In genomic region chr3:142863010-142863787, GRCh38 we compare ENCODE assay signal across 12 cellular contexts. TPM values are rescaled to one million over a fixed set of nuclear protein-coding genes. Genes with fewer than 3 reads are reported as not detected.
DNase-seq lines count a peak whose midpoint lies in the region; ATAC-seq and TF ChIP-seq lines count a peak whose summit lies in the region.
"Had no signal": no experiment of that assay in that cellular context is flagged by ENCODE, and none has a peak within 500 bp of the region (broad histone marks: within the 10 kb centered on the region; RNA-seq: fewer than 3 reads in every experiment).

No MANE protein-coding gene starts in this region.

- peak; percentile 13 for DNase-seq in stimulated activated CD4-positive, alpha-beta T cell treated with anti-CD3 and anti-CD28 coated beads, Interleukin-1b, Interleukin-23, amount 100 ng/mL, for 48 hours
- no peak for DNase-seq in stimulated activated CD4-positive, alpha-beta T cell treated with anti-CD3 and anti-CD28 coated beads, Interleukin-4, amount 100 ng/mL, for 4 hours
- DNase-seq in RPMI7951 (ENCODE audit: low read depth) = peak; percentile 93
- no peak for DNase-seq in glutamatergic neuron
- DNase-seq in upper lobe of right lung = no peak
- DNase-seq in SHP77 (lab: John Stamatoyannopoulos, UW) = no peak
- no peak for DNase-seq in hippocampal formation (lab: John Stamatoyannopoulos, UW)
- DNase-seq: activated T-cell treated with anti-CD3 and anti-CD28 coated beads, Interleukin-2, amount 50 U/mL, for 48 hours had no signal

- TF ChIP-seq CTCF in glutamatergic neuron (IDR thresholded peaks at IDR 0.05; ENCODE audit: partially characterized antibody, unreplicated experiment) = no peak
- no peak for TF ChIP-seq CTCF in upper lobe of right lung (IDR thresholded peaks at IDR 0.05)

- peaks cover 3% of the 10 kb centered on the region for H3K27me3 ChIP-seq in upper lobe of right lung

- H3K27me3 Mint-ChIP-seq in glutamatergic neuron (ENCODE audit: unreplicated experiment) = peaks cover 6% of the 10 kb centered on the region

- no peak overlapping the region for H3K4me3 ChIP-seq in upper lobe of right lung
- H3K4me3 ChIP-seq: SJSA1 had no signal

- no peak overlapping the region for H3K27ac ChIP-seq in upper lobe of right lung
- H3K27ac ChIP-seq: SJSA1 had no signal

- peak overlapping the region; percentile 65 for H3K4me3 Mint-ChIP-seq in glutamatergic neuron (ENCODE audit: unreplicated experiment)

- intact Hi-C loops in upper lobe of right lung (cut with DNase I) = no loop called here

- peak overlapping the region; percentile 99 for H3K27ac Mint-ChIP-seq in glutamatergic neuron (ENCODE audit: unreplicated experiment)

- no peaks in the 10 kb centered on the region for H3K36me3 Mint-ChIP-seq in glutamatergic neuron (ENCODE audit: unreplicated experiment)
- H3K36me3 Mint-ChIP-seq: CD4-positive, CD25-positive, alpha-beta regulatory T cell had no signal

- peaks cover 49% of the 10 kb centered on the region for H3K4me1 Mint-ChIP-seq in glutamatergic neuron (ENCODE audit: low read depth, unreplicated experiment)

- H3K9me3 Mint-ChIP-seq in glutamatergic neuron (ENCODE audit: unreplicated experiment) = peaks cover 8% of the 10 kb centered on the region

- H3K4me1 ChIP-seq in upper lobe of right lung = no peaks in the 10 kb centered on the region
- H3K4me1 ChIP-seq: SJSA1 had no signal

- peak; percentile 43 for ATAC-seq in upper lobe of right lung
- no peak for ATAC-seq in GM18498 (IDR thresholded peaks at IDR 0.05; ENCODE audit: unreplicated experiment)

- H3K36me3 ChIP-seq in upper lobe of right lung = no peaks in the 10 kb centered on the region
- H3K36me3 ChIP-seq: SJSA1 had no signal

- no peaks in the 10 kb centered on the region for H3K9me3 ChIP-seq in upper lobe of right lung
- H3K9me3 ChIP-seq: SJSA1 had no signal

RNA-seq across cellular contexts. Expression of gene PCOLCE2, which starts 25.7 kb away (rescaled TPM):
- 2.1 and 2.8 TPM in 2 replicates for total RNA-seq in RPMI7951 (2014; rRNA removed; shearing (Covaris generic))
- total RNA-seq in glutamatergic neuron (ENCODE audit: unreplicated experiment) (33.4 TPM), upper lobe of right lung (23.3 TPM)
- total RNA-seq: CD4-positive, CD25-positive, alpha-beta regulatory T cell; endothelial cell of umbilical vein had no signal

Comparison
In these comparisons a context has a peak if more than half of its experiments do, and no peak if none do; other contexts are left out.
1. DNase-seq: peak in stimulated activated CD4-positive, alpha-beta T cell treated with anti-CD3 and anti-CD28 coated beads, Interleukin-1b, Interleukin-23, amount 100 ng/mL, for 48 hours (single experiment) and RPMI7951 (single experiment); none in stimulated activated CD4-positive, alpha-beta T cell treated with anti-CD3 and anti-CD28 coated beads, Interleukin-4, amount 100 ng/mL, for 4 hours (0 of 2), glutamatergic neuron (single experiment), upper lobe of right lung (single experiment), SHP77 (0 of 2) and hippocampal formation (0 of 2).